In genomic region chr17:12027658-12028057, GRCh38 we compare ENCODE assay signal across 23 cellular contexts.
"Had no signal": no experiment of that assay in that cellular context is flagged by ENCODE, and none has a peak within 500 bp of the region (broad histone marks: within the 10 kb centered on the region; RNA-seq: fewer than 3 reads in every experiment).

No MANE protein-coding gene starts in this region.

- H3K27ac Mint-ChIP-seq: activated B cell treated with CpG ODN at 0.5 μM for 24 hours; activated CD4-positive, alpha-beta T cell treated with anti-CD3 and anti-CD28 coated beads, Interleukin-2, amount 10 ng/mL, durations not matched to agents 24 days and 14 days; activated CD8-positive, alpha-beta memory T cell treated with anti-CD3 and anti-CD28 coated beads, Interleukin-2, amount 10 ng/mL, durations not matched to agents 7 days and 5 days; activated naive CD4-positive, alpha-beta T cell treated with anti-CD3 and anti-CD28 coated beads for 36 hours; activated naive CD8-positive, alpha-beta T cell treated with anti-CD3 and anti-CD28 coated beads for 36 hours had no signal

- H3K4me3 Mint-ChIP-seq: activated B cell treated with CpG ODN at 0.5 μM for 24 hours; activated CD4-positive, alpha-beta T cell treated with anti-CD3 and anti-CD28 coated beads, Interleukin-2, amount 10 ng/mL, durations not matched to agents 24 days and 14 days; activated CD8-positive, alpha-beta memory T cell treated with anti-CD3 and anti-CD28 coated beads, Interleukin-2, amount 10 ng/mL, durations not matched to agents 7 days and 5 days; activated naive CD4-positive, alpha-beta T cell treated with anti-CD3 and anti-CD28 coated beads for 36 hours; activated naive CD8-positive, alpha-beta T cell treated with anti-CD3 and anti-CD28 coated beads for 36 hours; activated T-cell treated with anti-CD3 and anti-CD28 coated beads, Interleukin-2, amount 50 U/mL, for 4 hours had no signal

- H3K4me3 ChIP-seq: breast epithelium had no signal

- H3K27me3 Mint-ChIP-seq: activated B cell treated with CpG ODN at 0.5 μM for 24 hours; activated CD4-positive, alpha-beta T cell treated with anti-CD3 and anti-CD28 coated beads, Interleukin-2, amount 10 ng/mL, durations not matched to agents 24 days and 14 days; activated CD8-positive, alpha-beta memory T cell treated with anti-CD3 and anti-CD28 coated beads, Interleukin-2, amount 10 ng/mL, durations not matched to agents 7 days and 5 days; activated naive CD8-positive, alpha-beta T cell treated with anti-CD3 and anti-CD28 coated beads for 36 hours had no signal

- DNase-seq: activated B cell treated with CpG ODN at 0.5 μM for 24 hours; activated CD4-positive, alpha-beta T cell treated with anti-CD3 and anti-CD28 coated beads for 1 hour; activated CD4-positive, alpha-beta T cell treated with anti-CD3 and anti-CD28 coated beads, Interleukin-2, amount 10 ng/mL, durations not matched to agents 24 days and 14 days; activated CD4-positive, alpha-beta T cell treated with anti-CD3 and anti-CD28 coated beads, Interleukin-2, amount 50 U/mL, for 48 hours; activated CD8-positive, alpha-beta memory T cell treated with anti-CD3 and anti-CD28 coated beads, Interleukin-2, amount 10 ng/mL, durations not matched to agents 7 days and 5 days; activated effector memory CD4-positive, alpha-beta T cell treated with anti-CD3 and anti-CD28 coated beads, Interleukin-2, amount 50 U/mL, for 16 hours; activated naive CD4-positive, alpha-beta T cell treated with anti-CD3 and anti-CD28 coated beads for 36 hours; activated naive CD8-positive, alpha-beta T cell treated with anti-CD3 and anti-CD28 coated beads for 36 hours; activated T-cell treated with anti-CD3 and anti-CD28 coated beads, Interleukin-2, amount 50 U/mL, for 4 hours; anterior cingulate cortex; central memory CD4-positive, alpha-beta T cell; KG1; NCI-H1092; NCI-H1417; NCI-H1930; NCI-H2171 treated with DMSO at 0.1 percent for 48 hours; NCI-H226; NCI-H526; NCI-H774; SIG-M5; T-helper 2 cell; T1000 had no signal

- H3K27me3 ChIP-seq: breast epithelium had no signal

- H3K27ac ChIP-seq: breast epithelium had no signal

- H3K9me3 ChIP-seq: breast epithelium had no signal

- H3K9me3 Mint-ChIP-seq: activated B cell treated with CpG ODN at 0.5 μM for 24 hours; activated CD4-positive, alpha-beta T cell treated with anti-CD3 and anti-CD28 coated beads, Interleukin-2, amount 10 ng/mL, durations not matched to agents 24 days and 14 days; activated naive CD4-positive, alpha-beta T cell treated with anti-CD3 and anti-CD28 coated beads for 36 hours; activated naive CD8-positive, alpha-beta T cell treated with anti-CD3 and anti-CD28 coated beads for 36 hours; activated T-cell treated with anti-CD3 and anti-CD28 coated beads, Interleukin-2, amount 50 U/mL, for 4 hours had no signal

- ATAC-seq: activated CD8-positive, alpha-beta memory T cell treated with anti-CD3 and anti-CD28 coated beads, Interleukin-2, amount 10 ng/mL, durations not matched to agents 7 days and 5 days; activated T-cell treated with anti-CD3 and anti-CD28 coated beads, Interleukin-2, amount 50 U/mL, for 4 hours had no signal
